ENCODE assay signal across 1 cellular context in the genomic region with DNA sequence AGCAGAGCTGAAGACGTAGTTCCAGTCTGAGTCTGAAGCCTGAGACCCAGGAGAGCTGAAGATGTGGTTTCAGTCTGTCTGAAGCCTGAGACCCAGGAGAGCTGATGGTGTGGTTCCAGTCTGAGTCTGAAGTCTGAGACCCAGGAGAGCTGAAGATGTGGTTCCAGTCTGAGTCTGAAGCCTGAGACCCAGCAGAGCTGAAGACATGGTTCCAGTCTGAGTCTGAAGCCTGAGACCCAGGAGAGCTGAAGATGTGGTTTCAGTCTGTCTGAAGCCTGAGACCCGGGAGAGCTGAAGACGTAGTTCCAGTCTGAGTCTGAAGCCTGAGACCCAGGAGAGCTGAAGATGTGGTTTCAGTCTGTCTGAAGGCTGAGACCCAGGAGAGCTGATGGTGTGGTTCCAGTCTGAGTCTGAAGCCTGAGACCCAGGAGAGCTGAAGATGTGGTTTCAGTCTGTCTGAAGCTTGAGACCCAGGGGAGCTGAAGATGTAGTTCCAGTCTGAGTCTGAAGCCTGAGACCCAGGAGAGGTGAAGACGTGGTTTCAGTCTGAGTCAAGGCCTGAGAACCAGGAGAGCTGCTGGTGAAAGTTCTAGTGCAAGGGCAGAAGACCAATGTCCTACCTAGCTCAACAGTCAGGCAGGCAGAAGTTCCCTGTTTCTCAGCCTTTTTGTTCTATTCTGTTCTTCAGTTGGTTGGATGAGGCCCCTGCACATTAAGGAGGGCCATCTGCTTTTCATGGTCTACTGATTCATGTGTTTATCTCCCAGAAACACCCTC.
TF ChIP-seq lines count a peak whose summit lies in the region.

No MANE protein-coding gene starts in this region.

TF ChIP-seq in GM12878, 131 proteins besides CTCF, POLR2A, EP300 and RAD21:
- TF ChIP-seq SP1 (IDR thresholded peaks at IDR 0.05; ENCODE audit: low read depth, low read length): peak; percentile 30
- peak; percentile 45; the same call in 1 of the 2 replicates for TF ChIP-seq BCL11A (IDR thresholded peaks at IDR 0.05; ENCODE audit: low read depth, low read length)
- peak; percentile 95 for TF ChIP-seq IRF4 (IDR thresholded peaks at IDR 0.05; ENCODE audit: low read depth, low read length)
- TF ChIP-seq YY1 (IDR thresholded peaks at IDR 0.05; ENCODE audit: low read depth, low read length): 0 out of 2 replicates have a peak, but pooled peaks have one; percentile 8
- TF ChIP-seq JUND (IDR thresholded peaks at IDR 0.05; ENCODE audit: low read depth, low read length): 0 out of 2 replicates have a peak, but pooled peaks have one; percentile 43
- peak; percentile 75 for TF ChIP-seq CBX5 (IDR thresholded peaks at IDR 0.05; ENCODE audit: low read depth)
- TF ChIP-seq, protein P1, sequence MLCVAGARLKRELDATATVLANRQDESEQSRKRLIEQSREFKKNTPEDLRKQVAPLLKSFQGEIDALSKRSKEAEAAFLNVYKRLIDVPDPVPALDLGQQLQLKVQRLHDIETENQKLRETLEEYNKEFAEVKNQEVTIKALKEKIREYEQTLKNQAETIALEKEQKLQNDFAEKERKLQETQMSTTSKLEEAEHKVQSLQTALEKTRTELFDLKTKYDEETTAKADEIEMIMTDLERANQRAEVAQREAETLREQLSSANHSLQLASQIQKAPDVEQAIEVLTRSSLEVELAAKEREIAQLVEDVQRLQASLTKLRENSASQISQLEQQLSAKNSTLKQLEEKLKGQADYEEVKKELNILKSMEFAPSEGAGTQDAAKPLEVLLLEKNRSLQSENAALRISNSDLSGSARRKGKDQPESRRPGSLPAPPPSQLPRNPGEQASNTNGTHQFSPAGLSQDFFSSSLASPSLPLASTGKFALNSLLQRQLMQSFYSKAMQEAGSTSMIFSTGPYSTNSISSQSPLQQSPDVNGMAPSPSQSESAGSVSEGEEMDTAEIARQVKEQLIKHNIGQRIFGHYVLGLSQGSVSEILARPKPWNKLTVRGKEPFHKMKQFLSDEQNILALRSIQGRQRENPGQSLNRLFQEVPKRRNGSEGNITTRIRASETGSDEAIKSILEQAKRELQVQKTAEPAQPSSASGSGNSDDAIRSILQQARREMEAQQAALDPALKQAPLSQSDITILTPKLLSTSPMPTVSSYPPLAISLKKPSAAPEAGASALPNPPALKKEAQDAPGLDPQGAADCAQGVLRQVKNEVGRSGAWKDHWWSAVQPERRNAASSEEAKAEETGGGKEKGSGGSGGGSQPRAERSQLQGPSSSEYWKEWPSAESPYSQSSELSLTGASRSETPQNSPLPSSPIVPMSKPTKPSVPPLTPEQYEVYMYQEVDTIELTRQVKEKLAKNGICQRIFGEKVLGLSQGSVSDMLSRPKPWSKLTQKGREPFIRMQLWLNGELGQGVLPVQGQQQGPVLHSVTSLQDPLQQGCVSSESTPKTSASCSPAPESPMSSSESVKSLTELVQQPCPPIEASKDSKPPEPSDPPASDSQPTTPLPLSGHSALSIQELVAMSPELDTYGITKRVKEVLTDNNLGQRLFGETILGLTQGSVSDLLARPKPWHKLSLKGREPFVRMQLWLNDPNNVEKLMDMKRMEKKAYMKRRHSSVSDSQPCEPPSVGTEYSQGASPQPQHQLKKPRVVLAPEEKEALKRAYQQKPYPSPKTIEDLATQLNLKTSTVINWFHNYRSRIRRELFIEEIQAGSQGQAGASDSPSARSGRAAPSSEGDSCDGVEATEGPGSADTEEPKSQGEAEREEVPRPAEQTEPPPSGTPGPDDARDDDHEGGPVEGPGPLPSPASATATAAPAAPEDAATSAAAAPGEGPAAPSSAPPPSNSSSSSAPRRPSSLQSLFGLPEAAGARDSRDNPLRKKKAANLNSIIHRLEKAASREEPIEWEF (IDR thresholded peaks at IDR 0.05; ENCODE audit: insufficient replicate concordance, low read depth, low read length): peak; percentile 58
- 0 out of 2 replicates have a peak, but pooled peaks have one; percentile 20 for TF ChIP-seq TCF7 (IDR thresholded peaks at IDR 0.05; ENCODE audit: borderline replicate concordance)
- TF ChIP-seq MEF2B (IDR thresholded peaks at IDR 0.05; ENCODE audit: partially characterized antibody, poor library complexity, severe bottlenecking): peak; percentile 82
- TF ChIP-seq MTA3 (IDR thresholded peaks at IDR 0.05; ENCODE audit: borderline replicate concordance, low read length): peak; percentile 30; the same call in 1 of the 2 replicates
- TF ChIP-seq NFIC (IDR thresholded peaks at IDR 0.05; ENCODE audit: low read depth, low read length): peak; percentile 61
- TF ChIP-seq EED (IDR thresholded peaks at IDR 0.05; ENCODE audit: low read depth): peak; percentile 72
- TF ChIP-seq PAX5 (IDR thresholded peaks at IDR 0.05; ENCODE audit: borderline replicate concordance, low read depth, low read length): peak; percentile 8; the same call in 1 of the 2 replicates
- peak; percentile 85 for TF ChIP-seq JUNB (IDR thresholded peaks at IDR 0.05)
- TF ChIP-seq, protein P2, sequence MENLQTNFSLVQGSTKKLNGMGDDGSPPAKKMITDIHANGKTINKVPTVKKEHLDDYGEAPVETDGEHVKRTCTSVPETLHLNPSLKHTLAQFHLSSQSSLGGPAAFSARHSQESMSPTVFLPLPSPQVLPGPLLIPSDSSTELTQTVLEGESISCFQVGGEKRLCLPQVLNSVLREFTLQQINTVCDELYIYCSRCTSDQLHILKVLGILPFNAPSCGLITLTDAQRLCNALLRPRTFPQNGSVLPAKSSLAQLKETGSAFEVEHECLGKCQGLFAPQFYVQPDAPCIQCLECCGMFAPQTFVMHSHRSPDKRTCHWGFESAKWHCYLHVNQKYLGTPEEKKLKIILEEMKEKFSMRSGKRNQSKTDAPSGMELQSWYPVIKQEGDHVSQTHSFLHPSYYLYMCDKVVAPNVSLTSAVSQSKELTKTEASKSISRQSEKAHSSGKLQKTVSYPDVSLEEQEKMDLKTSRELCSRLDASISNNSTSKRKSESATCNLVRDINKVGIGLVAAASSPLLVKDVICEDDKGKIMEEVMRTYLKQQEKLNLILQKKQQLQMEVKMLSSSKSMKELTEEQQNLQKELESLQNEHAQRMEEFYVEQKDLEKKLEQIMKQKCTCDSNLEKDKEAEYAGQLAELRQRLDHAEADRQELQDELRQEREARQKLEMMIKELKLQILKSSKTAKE (IDR thresholded peaks at IDR 0.05; ENCODE audit: low read depth, poor library complexity, severe bottlenecking): peak; percentile 88
- TF ChIP-seq TCF12 (IDR thresholded peaks at IDR 0.05; ENCODE audit: low read depth, low read length): peak; percentile 75
- TF ChIP-seq CBFB (IDR thresholded peaks at IDR 0.05; ENCODE audit: low read depth): 0 out of 2 replicates have a peak, but pooled peaks have one; percentile 47
- 0 out of 2 replicates have a peak, but pooled peaks have one; percentile 19 for TF ChIP-seq CREB1 (IDR thresholded peaks at IDR 0.05; ENCODE audit: low read depth)
- TF ChIP-seq, protein P3, sequence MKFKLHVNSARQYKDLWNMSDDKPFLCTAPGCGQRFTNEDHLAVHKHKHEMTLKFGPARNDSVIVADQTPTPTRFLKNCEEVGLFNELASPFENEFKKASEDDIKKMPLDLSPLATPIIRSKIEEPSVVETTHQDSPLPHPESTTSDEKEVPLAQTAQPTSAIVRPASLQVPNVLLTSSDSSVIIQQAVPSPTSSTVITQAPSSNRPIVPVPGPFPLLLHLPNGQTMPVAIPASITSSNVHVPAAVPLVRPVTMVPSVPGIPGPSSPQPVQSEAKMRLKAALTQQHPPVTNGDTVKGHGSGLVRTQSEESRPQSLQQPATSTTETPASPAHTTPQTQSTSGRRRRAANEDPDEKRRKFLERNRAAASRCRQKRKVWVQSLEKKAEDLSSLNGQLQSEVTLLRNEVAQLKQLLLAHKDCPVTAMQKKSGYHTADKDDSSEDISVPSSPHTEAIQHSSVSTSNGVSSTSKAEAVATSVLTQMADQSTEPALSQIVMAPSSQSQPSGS (IDR thresholded peaks at IDR 0.05; ENCODE audit: low read length): peak; percentile 94
- TF ChIP-seq, protein P4, sequence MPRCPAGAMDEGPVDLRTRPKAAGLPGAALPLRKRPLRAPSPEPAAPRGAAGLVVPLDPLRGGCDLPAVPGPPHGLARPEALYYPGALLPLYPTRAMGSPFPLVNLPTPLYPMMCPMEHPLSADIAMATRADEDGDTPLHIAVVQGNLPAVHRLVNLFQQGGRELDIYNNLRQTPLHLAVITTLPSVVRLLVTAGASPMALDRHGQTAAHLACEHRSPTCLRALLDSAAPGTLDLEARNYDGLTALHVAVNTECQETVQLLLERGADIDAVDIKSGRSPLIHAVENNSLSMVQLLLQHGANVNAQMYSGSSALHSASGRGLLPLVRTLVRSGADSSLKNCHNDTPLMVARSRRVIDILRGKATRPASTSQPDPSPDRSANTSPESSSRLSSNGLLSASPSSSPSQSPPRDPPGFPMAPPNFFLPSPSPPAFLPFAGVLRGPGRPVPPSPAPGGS (IDR thresholded peaks at IDR 0.05; ENCODE audit: borderline replicate concordance, insufficient read depth, low read depth, low read length, poor library complexity, severe bottlenecking): peak; percentile 97
- TF ChIP-seq POLR2AphosphoS5 (IDR thresholded peaks at IDR 0.05; ENCODE audit: low read length): 0 out of 2 replicates have a peak, but pooled peaks have one; percentile 23
- peak; percentile 67 for TF ChIP-seq FOXM1 (IDR thresholded peaks at IDR 0.05; ENCODE audit: low read depth, low read length)
- TF ChIP-seq ZNF217 (IDR thresholded peaks at IDR 0.05): 0 out of 2 replicates have a peak, but pooled peaks have one; percentile 31
- TF ChIP-seq POU2F2 (IDR thresholded peaks at IDR 0.05; ENCODE audit: borderline replicate concordance, low read depth, low read length): 0 out of 3 replicates have a peak, but pooled peaks have one; percentile 25
- TF ChIP-seq RUNX3 (IDR thresholded peaks at IDR 0.05; ENCODE audit: low read length): peak; percentile 79
